Comparison of ENCODE assay signal across 24 cellular contexts in the genomic region with DNA sequence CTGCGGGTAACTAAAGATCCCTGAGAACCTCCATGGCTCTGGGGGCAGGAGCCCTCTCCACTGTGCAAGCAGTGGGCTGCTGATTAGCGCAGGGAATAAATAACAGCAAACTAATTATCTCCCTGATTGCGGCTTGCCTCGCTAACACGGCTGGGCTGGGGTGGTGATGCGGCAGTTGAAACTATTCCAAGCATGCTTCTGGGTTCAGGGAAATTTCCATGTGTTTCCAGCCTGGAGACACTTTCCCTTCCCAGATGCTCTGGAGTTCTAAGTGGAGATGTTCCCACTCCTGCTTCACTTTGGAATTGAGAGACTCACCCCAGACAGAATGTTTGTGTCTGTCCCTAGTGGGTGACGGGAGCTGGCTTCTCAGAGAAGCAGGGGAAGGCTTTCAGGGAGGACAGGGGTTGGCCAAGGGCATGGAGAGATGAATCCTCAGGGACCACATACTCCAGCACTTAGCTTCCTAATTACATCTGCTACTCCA. TPM values are rescaled to one million over a fixed set of nuclear protein-coding genes. Genes with fewer than 3 reads are reported as not detected.
"Had no signal": no experiment of that assay in that cellular context is flagged by ENCODE, and none has a peak within 500 bp of the region (broad histone marks: within the 10 kb centered on the region; RNA-seq: fewer than 3 reads in every experiment).

No MANE protein-coding gene starts in this region.

- H3K4me3 ChIP-seq: body of pancreas, coronary artery, esophagus muscularis mucosa, sigmoid colon, tibial artery, uterus had no signal

- H3K27ac Mint-ChIP-seq: activated B cell treated with CpG ODN at 0.5 μM for 24 hours; activated CD8-positive, alpha-beta T cell treated with anti-CD3 and anti-CD28 coated beads for 36 hours; activated naive CD8-positive, alpha-beta T cell; immature natural killer cell; progenitor cell of endocrine pancreas; stimulated activated naive B cell treated with anti-CD40 and anti-IgM and Interleukin-4, amounts not matched to agents 10 μg/mL and 1 μg/mL and 100 μg/mL, for 72 hours had no signal

- DNase-seq: activated B cell treated with CpG ODN at 0.5 μM for 24 hours; activated CD4-positive, alpha-beta T cell treated with anti-CD3 and anti-CD28 coated beads for 48 hours; activated CD8-positive, alpha-beta T cell treated with anti-CD3 and anti-CD28 coated beads for 36 hours; activated gamma-delta T cell treated with Interleukin-2 at 50 U/mL for 16 hours; activated T-cell treated with anti-CD3 and anti-CD28 coated beads, Interleukin-2, amount 50 U/mL, for 4 hours; amygdala; body of pancreas; foreskin keratinocyte; head of caudate nucleus; immature natural killer cell; mammary epithelial cell; naive thymus-derived CD8-positive, alpha-beta T cell; occipital lobe; sigmoid colon; stimulated activated CD4-positive, alpha-beta T cell treated with anti-CD3 and anti-CD28 coated beads, Interleukin-2, amount 100 ng/mL, for 48 hours; stimulated activated naive B cell treated with anti-CD40 and anti-IgM and Interleukin-4, amounts not matched to agents 10 μg/mL and 1 μg/mL and 100 μg/mL, for 72 hours; SW 1271; tibial artery; uterus had no signal

- ATAC-seq: activated CD8-positive, alpha-beta T cell treated with anti-CD3 and anti-CD28 coated beads for 36 hours; activated T-cell treated with anti-CD3 and anti-CD28 coated beads, Interleukin-2, amount 50 U/mL, for 4 hours; body of pancreas; foreskin keratinocyte; naive thymus-derived CD8-positive, alpha-beta T cell; stimulated activated naive B cell treated with anti-CD40 and anti-IgM and Interleukin-4, amounts not matched to agents 10 μg/mL and 1 μg/mL and 100 μg/mL, for 72 hours had no signal

- H3K9me3 ChIP-seq: body of pancreas, esophagus muscularis mucosa, sigmoid colon, tibial artery, uterus had no signal

- H3K4me1 ChIP-seq: body of pancreas, esophagus muscularis mucosa, foreskin keratinocyte, sigmoid colon, tibial artery, uterus had no signal

- H3K4me3 Mint-ChIP-seq: activated B cell treated with CpG ODN at 0.5 μM for 24 hours; activated CD8-positive, alpha-beta T cell treated with anti-CD3 and anti-CD28 coated beads for 36 hours; activated naive CD8-positive, alpha-beta T cell; activated T-cell treated with anti-CD3 and anti-CD28 coated beads, Interleukin-2, amount 50 U/mL, for 4 hours; central memory CD8-positive, alpha-beta T cell; immature natural killer cell; naive thymus-derived CD8-positive, alpha-beta T cell; stimulated activated naive B cell treated with anti-CD40 and anti-IgM and Interleukin-4, amounts not matched to agents 10 μg/mL and 1 μg/mL and 100 μg/mL, for 72 hours had no signal

- H3K27me3 Mint-ChIP-seq: activated CD8-positive, alpha-beta T cell treated with anti-CD3 and anti-CD28 coated beads for 36 hours; activated naive CD8-positive, alpha-beta T cell had no signal

- H3K27ac ChIP-seq: body of pancreas, coronary artery, esophagus muscularis mucosa, foreskin keratinocyte, sigmoid colon, tibial artery, uterus had no signal

- H3K36me3 Mint-ChIP-seq: activated naive CD8-positive, alpha-beta T cell; immature natural killer cell; naive thymus-derived CD8-positive, alpha-beta T cell; stimulated activated naive B cell treated with anti-CD40 and anti-IgM and Interleukin-4, amounts not matched to agents 10 μg/mL and 1 μg/mL and 100 μg/mL, for 72 hours had no signal

- H3K9me3 Mint-ChIP-seq: activated B cell treated with CpG ODN at 0.5 μM for 24 hours; activated CD8-positive, alpha-beta T cell treated with anti-CD3 and anti-CD28 coated beads for 36 hours; activated T-cell treated with anti-CD3 and anti-CD28 coated beads, Interleukin-2, amount 50 U/mL, for 4 hours; central memory CD8-positive, alpha-beta T cell; immature natural killer cell; naive thymus-derived CD8-positive, alpha-beta T cell; stimulated activated naive B cell treated with anti-CD40 and anti-IgM and Interleukin-4, amounts not matched to agents 10 μg/mL and 1 μg/mL and 100 μg/mL, for 72 hours had no signal

- H3K4me1 Mint-ChIP-seq: activated B cell treated with CpG ODN at 0.5 μM for 24 hours; central memory CD8-positive, alpha-beta T cell; immature natural killer cell; stimulated activated naive B cell treated with anti-CD40 and anti-IgM and Interleukin-4, amounts not matched to agents 10 μg/mL and 1 μg/mL and 100 μg/mL, for 72 hours had no signal

- H3K27me3 ChIP-seq: body of pancreas, sigmoid colon, uterus had no signal

- H3K36me3 ChIP-seq: esophagus muscularis mucosa, sigmoid colon, tibial artery, uterus had no signal

RNA-seq across cellular contexts. Expression of a gene that starts 18.2 kb away (rescaled TPM):
- total RNA-seq: activated B cell treated with CpG ODN at 0.5 μM for 24 hours; activated T-cell treated with anti-CD3 and anti-CD28 coated beads, Interleukin-2, amount 50 U/mL, for 4 hours; body of pancreas; esophagus muscularis mucosa had no signal
- polyA plus RNA-seq: foreskin keratinocyte, immature natural killer cell, mammary epithelial cell had no signal
